1 cellular context compared by ENCODE assay signal in the genomic region with DNA sequence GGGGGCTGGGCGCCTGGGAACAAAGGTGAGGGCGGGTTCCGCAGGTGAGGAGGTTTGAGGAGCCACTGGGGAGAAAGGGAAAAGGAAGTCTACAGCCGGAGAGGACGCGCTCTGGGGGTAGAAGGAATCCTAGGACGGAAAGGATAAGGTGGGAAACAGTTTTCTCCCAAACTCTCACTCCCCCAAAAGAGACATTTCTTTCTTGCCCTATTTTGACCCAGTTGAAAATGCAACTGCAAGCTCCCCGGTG.
TF ChIP-seq lines count a peak whose summit lies in the region.

No MANE protein-coding gene starts in this region.

TF ChIP-seq in HEK293, 187 proteins besides CTCF, POLR2A, EP300 and RAD21 (continued from another document):
- TF ChIP-seq, protein P1, sequence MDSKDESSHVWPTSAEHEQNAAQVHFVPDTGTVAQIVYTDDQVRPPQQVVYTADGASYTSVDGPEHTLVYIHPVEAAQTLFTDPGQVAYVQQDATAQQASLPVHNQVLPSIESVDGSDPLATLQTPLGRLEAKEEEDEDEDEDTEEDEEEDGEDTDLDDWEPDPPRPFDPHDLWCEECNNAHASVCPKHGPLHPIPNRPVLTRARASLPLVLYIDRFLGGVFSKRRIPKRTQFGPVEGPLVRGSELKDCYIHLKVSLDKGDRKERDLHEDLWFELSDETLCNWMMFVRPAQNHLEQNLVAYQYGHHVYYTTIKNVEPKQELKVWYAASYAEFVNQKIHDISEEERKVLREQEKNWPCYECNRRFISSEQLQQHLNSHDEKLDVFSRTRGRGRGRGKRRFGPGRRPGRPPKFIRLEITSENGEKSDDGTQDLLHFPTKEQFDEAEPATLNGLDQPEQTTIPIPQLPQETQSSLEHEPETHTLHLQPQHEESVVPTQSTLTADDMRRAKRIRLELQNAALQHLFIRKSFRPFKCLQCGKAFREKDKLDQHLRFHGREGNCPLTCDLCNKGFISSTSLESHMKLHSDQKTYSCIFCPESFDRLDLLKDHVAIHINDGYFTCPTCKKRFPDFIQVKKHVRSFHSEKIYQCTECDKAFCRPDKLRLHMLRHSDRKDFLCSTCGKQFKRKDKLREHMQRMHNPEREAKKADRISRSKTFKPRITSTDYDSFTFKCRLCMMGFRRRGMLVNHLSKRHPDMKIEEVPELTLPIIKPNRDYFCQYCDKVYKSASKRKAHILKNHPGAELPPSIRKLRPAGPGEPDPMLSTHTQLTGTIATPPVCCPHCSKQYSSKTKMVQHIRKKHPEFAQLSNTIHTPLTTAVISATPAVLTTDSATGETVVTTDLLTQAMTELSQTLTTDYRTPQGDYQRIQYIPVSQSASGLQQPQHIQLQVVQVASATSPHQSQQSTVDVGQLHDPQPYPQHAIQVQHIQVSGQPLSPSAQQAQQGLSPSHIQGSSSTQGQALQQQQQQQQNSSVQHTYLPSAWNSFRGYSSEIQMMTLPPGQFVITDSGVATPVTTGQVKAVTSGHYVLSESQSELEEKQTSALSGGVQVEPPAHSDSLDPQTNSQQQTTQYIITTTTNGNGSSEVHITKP (tag by site-specific recombination; IDR thresholded peaks at IDR 0.05) = no peak
- no peak for TF ChIP-seq ZNF155 (tag by site-specific recombination; IDR thresholded peaks at IDR 0.05)
- TF ChIP-seq GFI1B (tag by site-specific recombination; IDR thresholded peaks at IDR 0.05) = no peak
- TF ChIP-seq, protein P2, sequence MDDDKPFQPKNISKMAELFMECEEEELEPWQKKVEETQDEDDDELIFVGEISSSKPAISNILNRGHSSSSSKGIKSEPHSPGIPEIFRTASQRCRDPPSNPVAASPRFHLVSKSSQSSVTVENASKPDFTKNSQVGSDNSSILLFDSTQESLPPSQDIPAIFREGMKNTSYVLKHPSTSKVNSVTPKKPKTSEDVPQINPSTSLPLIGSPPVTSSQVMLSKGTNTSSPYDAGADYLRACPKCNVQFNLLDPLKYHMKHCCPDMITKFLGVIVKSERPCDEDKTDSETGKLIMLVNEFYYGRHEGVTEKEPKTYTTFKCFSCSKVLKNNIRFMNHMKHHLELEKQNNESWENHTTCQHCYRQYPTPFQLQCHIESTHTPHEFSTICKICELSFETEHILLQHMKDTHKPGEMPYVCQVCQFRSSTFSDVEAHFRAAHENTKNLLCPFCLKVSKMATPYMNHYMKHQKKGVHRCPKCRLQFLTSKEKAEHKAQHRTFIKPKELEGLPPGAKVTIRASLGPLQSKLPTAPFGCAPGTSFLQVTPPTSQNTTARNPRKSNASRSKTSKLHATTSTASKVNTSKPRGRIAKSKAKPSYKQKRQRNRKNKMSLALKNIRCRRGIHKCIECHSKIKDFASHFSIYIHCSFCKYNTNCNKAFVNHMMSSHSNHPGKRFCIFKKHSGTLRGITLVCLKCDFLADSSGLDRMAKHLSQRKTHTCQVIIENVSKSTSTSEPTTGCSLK (tag by site-specific recombination; IDR thresholded peaks at IDR 0.05) = no peak
- TF ChIP-seq, protein P3, sequence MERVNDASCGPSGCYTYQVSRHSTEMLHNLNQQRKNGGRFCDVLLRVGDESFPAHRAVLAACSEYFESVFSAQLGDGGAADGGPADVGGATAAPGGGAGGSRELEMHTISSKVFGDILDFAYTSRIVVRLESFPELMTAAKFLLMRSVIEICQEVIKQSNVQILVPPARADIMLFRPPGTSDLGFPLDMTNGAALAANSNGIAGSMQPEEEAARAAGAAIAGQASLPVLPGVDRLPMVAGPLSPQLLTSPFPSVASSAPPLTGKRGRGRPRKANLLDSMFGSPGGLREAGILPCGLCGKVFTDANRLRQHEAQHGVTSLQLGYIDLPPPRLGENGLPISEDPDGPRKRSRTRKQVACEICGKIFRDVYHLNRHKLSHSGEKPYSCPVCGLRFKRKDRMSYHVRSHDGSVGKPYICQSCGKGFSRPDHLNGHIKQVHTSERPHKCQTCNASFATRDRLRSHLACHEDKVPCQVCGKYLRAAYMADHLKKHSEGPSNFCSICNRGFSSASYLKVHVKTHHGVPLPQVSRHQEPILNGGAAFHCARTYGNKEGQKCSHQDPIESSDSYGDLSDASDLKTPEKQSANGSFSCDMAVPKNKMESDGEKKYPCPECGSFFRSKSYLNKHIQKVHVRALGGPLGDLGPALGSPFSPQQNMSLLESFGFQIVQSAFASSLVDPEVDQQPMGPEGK (tag by site-specific recombination; IDR thresholded peaks at IDR 0.05) = 0 out of 2 replicates have a peak, but pooled peaks have one; percentile 24
- no peak for TF ChIP-seq ZNF548 (tag by site-specific recombination; IDR thresholded peaks at IDR 0.05)
- no peak for TF ChIP-seq ZNF837 (tag by site-specific recombination; IDR thresholded peaks at IDR 0.05)
- TF ChIP-seq BCL11B (tag by site-specific recombination; IDR thresholded peaks at IDR 0.05; ENCODE audit: low read depth) = no peak
- no peak for TF ChIP-seq ZNF23 (tag by site-specific recombination; IDR thresholded peaks at IDR 0.05; ENCODE audit: borderline replicate concordance)
- no peak for TF ChIP-seq ZNF76 (tag by site-specific recombination; IDR thresholded peaks at IDR 0.05; ENCODE audit: borderline replicate concordance, low read depth)
- 0 out of 2 replicates have a peak, but pooled peaks have one; percentile 15 for TF ChIP-seq ZNF629 (tag by site-specific recombination; IDR thresholded peaks at IDR 0.05)
- TF ChIP-seq ZNF10 (tag by site-specific recombination; IDR thresholded peaks at IDR 0.05) = no peak
- TF ChIP-seq, protein P4, sequence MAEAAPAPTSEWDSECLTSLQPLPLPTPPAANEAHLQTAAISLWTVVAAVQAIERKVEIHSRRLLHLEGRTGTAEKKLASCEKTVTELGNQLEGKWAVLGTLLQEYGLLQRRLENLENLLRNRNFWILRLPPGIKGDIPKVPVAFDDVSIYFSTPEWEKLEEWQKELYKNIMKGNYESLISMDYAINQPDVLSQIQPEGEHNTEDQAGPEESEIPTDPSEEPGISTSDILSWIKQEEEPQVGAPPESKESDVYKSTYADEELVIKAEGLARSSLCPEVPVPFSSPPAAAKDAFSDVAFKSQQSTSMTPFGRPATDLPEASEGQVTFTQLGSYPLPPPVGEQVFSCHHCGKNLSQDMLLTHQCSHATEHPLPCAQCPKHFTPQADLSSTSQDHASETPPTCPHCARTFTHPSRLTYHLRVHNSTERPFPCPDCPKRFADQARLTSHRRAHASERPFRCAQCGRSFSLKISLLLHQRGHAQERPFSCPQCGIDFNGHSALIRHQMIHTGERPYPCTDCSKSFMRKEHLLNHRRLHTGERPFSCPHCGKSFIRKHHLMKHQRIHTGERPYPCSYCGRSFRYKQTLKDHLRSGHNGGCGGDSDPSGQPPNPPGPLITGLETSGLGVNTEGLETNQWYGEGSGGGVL (tag by site-specific recombination; IDR thresholded peaks at IDR 0.05) = 0 out of 2 replicates have a peak, but pooled peaks have one; percentile 21
- TF ChIP-seq ZNF544 (tag by site-specific recombination; IDR thresholded peaks at IDR 0.05) = no peak
- TF ChIP-seq ZNF335 (tag by site-specific recombination; conservative IDR thresholded peaks at IDR 0.05) = peak; percentile 39; the same call in 1 of the 2 replicates
- no peak for TF ChIP-seq SCRT2 (tag by site-specific recombination; IDR thresholded peaks at IDR 0.05)
- 0 out of 2 replicates have a peak, but pooled peaks have one; percentile 0 for TF ChIP-seq IKZF3 (tag by site-specific recombination; IDR thresholded peaks at IDR 0.05)
- TF ChIP-seq ZNF132 (tag by site-specific recombination; IDR thresholded peaks at IDR 0.05; ENCODE audit: borderline replicate concordance) = no peak
- TF ChIP-seq ZNF501 (tag by site-specific recombination; IDR thresholded peaks at IDR 0.05) = 0 out of 2 replicates have a peak, but pooled peaks have one; percentile 43
- no peak for TF ChIP-seq ZNF561 (tag by site-specific recombination; IDR thresholded peaks at IDR 0.05; ENCODE audit: borderline replicate concordance)
- TF ChIP-seq ZFP37 (tag by site-specific recombination; IDR thresholded peaks at IDR 0.05) = 0 out of 2 replicates have a peak, but pooled peaks have one; percentile 17
- TF ChIP-seq ZBTB20 (tag by site-specific recombination; IDR thresholded peaks at IDR 0.05) = peak; percentile 5; the same call in 1 of the 2 replicates
- TF ChIP-seq, protein P5, sequence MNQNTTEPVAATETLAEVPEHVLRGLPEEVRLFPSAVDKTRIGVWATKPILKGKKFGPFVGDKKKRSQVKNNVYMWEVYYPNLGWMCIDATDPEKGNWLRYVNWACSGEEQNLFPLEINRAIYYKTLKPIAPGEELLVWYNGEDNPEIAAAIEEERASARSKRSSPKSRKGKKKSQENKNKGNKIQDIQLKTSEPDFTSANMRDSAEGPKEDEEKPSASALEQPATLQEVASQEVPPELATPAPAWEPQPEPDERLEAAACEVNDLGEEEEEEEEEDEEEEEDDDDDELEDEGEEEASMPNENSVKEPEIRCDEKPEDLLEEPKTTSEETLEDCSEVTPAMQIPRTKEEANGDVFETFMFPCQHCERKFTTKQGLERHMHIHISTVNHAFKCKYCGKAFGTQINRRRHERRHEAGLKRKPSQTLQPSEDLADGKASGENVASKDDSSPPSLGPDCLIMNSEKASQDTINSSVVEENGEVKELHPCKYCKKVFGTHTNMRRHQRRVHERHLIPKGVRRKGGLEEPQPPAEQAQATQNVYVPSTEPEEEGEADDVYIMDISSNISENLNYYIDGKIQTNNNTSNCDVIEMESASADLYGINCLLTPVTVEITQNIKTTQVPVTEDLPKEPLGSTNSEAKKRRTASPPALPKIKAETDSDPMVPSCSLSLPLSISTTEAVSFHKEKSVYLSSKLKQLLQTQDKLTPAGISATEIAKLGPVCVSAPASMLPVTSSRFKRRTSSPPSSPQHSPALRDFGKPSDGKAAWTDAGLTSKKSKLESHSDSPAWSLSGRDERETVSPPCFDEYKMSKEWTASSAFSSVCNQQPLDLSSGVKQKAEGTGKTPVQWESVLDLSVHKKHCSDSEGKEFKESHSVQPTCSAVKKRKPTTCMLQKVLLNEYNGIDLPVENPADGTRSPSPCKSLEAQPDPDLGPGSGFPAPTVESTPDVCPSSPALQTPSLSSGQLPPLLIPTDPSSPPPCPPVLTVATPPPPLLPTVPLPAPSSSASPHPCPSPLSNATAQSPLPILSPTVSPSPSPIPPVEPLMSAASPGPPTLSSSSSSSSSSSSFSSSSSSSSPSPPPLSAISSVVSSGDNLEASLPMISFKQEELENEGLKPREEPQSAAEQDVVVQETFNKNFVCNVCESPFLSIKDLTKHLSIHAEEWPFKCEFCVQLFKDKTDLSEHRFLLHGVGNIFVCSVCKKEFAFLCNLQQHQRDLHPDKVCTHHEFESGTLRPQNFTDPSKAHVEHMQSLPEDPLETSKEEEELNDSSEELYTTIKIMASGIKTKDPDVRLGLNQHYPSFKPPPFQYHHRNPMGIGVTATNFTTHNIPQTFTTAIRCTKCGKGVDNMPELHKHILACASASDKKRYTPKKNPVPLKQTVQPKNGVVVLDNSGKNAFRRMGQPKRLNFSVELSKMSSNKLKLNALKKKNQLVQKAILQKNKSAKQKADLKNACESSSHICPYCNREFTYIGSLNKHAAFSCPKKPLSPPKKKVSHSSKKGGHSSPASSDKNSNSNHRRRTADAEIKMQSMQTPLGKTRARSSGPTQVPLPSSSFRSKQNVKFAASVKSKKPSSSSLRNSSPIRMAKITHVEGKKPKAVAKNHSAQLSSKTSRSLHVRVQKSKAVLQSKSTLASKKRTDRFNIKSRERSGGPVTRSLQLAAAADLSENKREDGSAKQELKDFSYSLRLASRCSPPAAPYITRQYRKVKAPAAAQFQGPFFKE (tag by site-specific recombination; IDR thresholded peaks at IDR 0.05; ENCODE audit: borderline replicate concordance) = no peak
- TF ChIP-seq, protein P6, sequence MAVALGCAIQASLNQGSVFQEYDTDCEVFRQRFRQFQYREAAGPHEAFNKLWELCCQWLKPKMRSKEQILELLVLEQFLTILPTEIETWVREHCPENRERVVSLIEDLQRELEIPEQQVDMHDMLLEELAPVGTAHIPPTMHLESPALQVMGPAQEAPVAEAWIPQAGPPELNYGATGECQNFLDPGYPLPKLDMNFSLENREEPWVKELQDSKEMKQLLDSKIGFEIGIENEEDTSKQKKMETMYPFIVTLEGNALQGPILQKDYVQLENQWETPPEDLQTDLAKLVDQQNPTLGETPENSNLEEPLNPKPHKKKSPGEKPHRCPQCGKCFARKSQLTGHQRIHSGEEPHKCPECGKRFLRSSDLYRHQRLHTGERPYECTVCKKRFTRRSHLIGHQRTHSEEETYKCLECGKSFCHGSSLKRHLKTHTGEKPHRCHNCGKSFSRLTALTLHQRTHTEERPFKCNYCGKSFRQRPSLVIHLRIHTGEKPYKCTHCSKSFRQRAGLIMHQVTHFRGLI (tag by site-specific recombination; IDR thresholded peaks at IDR 0.05) = no peak
- 0 out of 2 replicates have a peak, but pooled peaks have one; percentile 9 for TF ChIP-seq ZNF2 (tag by site-specific recombination; IDR thresholded peaks at IDR 0.05)
- TF ChIP-seq, protein P7, sequence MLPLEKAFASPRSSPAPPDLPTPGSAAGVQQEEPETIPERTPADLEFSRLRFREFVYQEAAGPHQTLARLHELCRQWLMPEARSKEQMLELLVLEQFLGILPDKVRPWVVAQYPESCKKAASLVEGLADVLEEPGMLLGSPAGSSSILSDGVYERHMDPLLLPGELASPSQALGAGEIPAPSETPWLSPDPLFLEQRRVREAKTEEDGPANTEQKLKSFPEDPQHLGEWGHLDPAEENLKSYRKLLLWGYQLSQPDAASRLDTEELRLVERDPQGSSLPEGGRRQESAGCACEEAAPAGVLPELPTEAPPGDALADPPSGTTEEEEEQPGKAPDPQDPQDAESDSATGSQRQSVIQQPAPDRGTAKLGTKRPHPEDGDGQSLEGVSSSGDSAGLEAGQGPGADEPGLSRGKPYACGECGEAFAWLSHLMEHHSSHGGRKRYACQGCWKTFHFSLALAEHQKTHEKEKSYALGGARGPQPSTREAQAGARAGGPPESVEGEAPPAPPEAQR (tag by site-specific recombination; IDR thresholded peaks at IDR 0.05) = 0 out of 2 replicates have a peak, but pooled peaks have one; percentile 4
- TF ChIP-seq WT1 (tag by site-specific recombination; IDR thresholded peaks at IDR 0.05) = 0 out of 2 replicates have a peak, but pooled peaks have one; percentile 53
- TF ChIP-seq ZEB2 (tag by site-specific recombination; IDR thresholded peaks at IDR 0.05) = peak; percentile 93; the same call in 1 of the 2 replicates
- TF ChIP-seq, protein P8, sequence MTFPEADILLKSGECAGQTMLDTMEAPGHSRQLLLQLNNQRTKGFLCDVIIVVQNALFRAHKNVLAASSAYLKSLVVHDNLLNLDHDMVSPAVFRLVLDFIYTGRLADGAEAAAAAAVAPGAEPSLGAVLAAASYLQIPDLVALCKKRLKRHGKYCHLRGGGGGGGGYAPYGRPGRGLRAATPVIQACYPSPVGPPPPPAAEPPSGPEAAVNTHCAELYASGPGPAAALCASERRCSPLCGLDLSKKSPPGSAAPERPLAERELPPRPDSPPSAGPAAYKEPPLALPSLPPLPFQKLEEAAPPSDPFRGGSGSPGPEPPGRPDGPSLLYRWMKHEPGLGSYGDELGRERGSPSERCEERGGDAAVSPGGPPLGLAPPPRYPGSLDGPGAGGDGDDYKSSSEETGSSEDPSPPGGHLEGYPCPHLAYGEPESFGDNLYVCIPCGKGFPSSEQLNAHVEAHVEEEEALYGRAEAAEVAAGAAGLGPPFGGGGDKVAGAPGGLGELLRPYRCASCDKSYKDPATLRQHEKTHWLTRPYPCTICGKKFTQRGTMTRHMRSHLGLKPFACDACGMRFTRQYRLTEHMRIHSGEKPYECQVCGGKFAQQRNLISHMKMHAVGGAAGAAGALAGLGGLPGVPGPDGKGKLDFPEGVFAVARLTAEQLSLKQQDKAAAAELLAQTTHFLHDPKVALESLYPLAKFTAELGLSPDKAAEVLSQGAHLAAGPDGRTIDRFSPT (tag by site-specific recombination; IDR thresholded peaks at IDR 0.05) = no peak
- TF ChIP-seq ZFHX2 (tag by site-specific recombination; conservative IDR thresholded peaks at IDR 0.05) = no peak
- no peak for TF ChIP-seq ZBTB8A (tag by site-specific recombination; IDR thresholded peaks at IDR 0.05)
- no peak for TF ChIP-seq SP3 (tag by site-specific recombination; IDR thresholded peaks at IDR 0.05)
